ENCODE assay signal across 1 cellular context in genomic region chrX:10099411-10099810, GRCh38.
TF ChIP-seq lines count a peak whose summit lies in the region.

No MANE protein-coding gene starts in this region.

TF ChIP-seq in HepG2, 621 proteins besides CTCF, POLR2A, EP300 and RAD21 (continued from another document):
- TF ChIP-seq ZNF407 (CRISPR knock-in tag; IDR thresholded peaks at IDR 0.05; ENCODE audit: not compliant biosample characterization) (no peak), ZNF143 (CRISPR knock-in tag; IDR thresholded peaks at IDR 0.05) (no peak), TBX3 (IDR thresholded peaks at IDR 0.05; ENCODE audit: borderline replicate concordance) (no peak), ZNF260 (CRISPR knock-in tag; IDR thresholded peaks at IDR 0.05; ENCODE audit: borderline replicate concordance, low read depth) (no peak), ZNF432 (CRISPR knock-in tag; IDR thresholded peaks at IDR 0.05; ENCODE audit: borderline replicate concordance) (no peak), ZSCAN9 (CRISPR knock-in tag; IDR thresholded peaks at IDR 0.05; ENCODE audit: borderline replicate concordance) (no peak), ZFP62 (CRISPR knock-in tag; IDR thresholded peaks at IDR 0.05) (no peak), TBL1XR1 (IDR thresholded peaks at IDR 0.05; ENCODE audit: borderline replicate concordance, low read length, partially characterized antibody) (no peak), CHCHD3 (CRISPR knock-in tag; IDR thresholded peaks at IDR 0.05) (no peak), ZNF17 (CRISPR knock-in tag; IDR thresholded peaks at IDR 0.05) (no peak), RFXAP (CRISPR knock-in tag; IDR thresholded peaks at IDR 0.05; ENCODE audit: borderline replicate concordance) (no peak)
- TF ChIP-seq, protein P1, sequence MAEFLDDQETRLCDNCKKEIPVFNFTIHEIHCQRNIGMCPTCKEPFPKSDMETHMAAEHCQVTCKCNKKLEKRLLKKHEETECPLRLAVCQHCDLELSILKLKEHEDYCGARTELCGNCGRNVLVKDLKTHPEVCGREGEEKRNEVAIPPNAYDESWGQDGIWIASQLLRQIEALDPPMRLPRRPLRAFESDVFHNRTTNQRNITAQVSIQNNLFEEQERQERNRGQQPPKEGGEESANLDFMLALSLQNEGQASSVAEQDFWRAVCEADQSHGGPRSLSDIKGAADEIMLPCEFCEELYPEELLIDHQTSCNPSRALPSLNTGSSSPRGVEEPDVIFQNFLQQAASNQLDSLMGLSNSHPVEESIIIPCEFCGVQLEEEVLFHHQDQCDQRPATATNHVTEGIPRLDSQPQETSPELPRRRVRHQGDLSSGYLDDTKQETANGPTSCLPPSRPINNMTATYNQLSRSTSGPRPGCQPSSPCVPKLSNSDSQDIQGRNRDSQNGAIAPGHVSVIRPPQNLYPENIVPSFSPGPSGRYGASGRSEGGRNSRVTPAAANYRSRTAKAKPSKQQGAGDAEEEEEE (CRISPR knock-in tag; IDR thresholded peaks at IDR 0.05; ENCODE audit: borderline replicate concordance), result no peak
